ENCODE assay signal across 8 cellular contexts in the genomic region with DNA sequence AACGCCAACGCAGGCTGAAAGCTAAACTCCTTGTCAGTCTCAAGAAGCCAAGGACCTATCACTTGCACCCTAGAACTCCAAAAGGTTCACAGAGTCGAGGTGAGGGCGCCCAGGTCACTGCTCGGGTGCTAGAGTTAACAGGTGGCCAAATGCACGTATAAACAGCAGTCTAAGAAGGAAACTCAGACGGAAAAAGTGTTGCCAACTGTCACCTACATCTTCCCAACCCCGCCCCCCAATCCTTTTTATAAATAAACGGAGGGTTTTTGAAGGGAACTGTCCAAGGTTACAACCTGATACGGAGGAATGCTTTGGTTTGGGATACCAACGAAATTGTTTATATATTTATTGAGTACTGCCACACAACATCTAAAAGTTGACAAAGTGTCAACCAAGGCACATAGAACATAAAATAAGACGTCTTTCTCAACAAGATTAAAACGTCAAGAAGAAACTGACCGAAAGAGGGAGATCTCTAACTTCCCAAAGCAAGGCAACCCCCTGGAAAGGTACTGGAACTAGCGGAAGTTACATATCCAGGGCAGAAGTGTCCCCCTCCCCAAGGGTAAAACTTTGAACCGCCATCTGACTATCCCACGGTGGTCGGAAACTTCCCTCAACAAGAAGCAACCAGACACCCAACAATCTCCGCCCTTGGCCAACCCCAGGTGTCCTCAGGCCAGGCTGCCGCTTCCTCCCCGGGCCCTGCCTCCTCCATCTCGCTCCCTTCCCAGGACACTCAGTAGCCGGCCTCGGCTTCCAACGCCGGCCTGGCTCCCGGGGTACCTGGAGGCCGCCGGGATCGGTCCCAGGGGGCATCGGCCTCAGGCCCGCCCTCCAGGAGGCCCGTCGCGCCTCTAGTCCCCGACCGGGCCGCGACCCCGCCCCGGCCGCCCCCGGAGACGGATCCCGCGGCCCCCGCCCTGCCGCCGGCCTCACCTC. TPM values are rescaled to one million over a fixed set of nuclear protein-coding genes. Genes with fewer than 3 reads are reported as not detected.
DNase-seq lines count a peak whose midpoint lies in the region; ATAC-seq, FAIRE-seq and TF ChIP-seq lines count a peak whose summit lies in the region.

No MANE protein-coding gene starts in this region.

- H3K27me3 Mint-ChIP-seq in activated CD4-positive, alpha-beta T cell treated with anti-CD3 and anti-CD28 coated beads for 36 hours: no peaks in the 10 kb centered on the region

- no peaks in the 10 kb centered on the region for H3K36me3 ChIP-seq in Loucy (ENCODE audit: insufficient read depth, low read length)

- peaks cover 40% of the 10 kb centered on the region for H3K4me1 ChIP-seq in Loucy (ENCODE audit: insufficient read depth, low read length, poor library complexity, severe bottlenecking)

- H2AFZ ChIP-seq in Loucy (ENCODE audit: low read length): peak overlapping the region; percentile 89; the same call in 1 of the 2 replicates

- peak; percentile 43 for DNase-seq in GM10248 (ENCODE audit: extremely low spot score)
- peak; percentile 55 for DNase-seq in H54 (ENCODE audit: insufficient read length, low spot score)
- DNase-seq in activated CD4-positive, alpha-beta T cell treated with anti-CD3 and anti-CD28 coated beads for 36 hours: peak; percentile 64
- DNase-seq in coronary artery (ENCODE audit: low spot score): no peak
- DNase-seq in kidney tubule cell (ENCODE audit: low spot score): peak; percentile 40
- peak; percentile 22 to 34 for DNase-seq in stimulated activated CD4-positive, alpha-beta T cell treated with anti-CD3 and anti-CD28 coated beads, Interleukin-2, amount 100 ng/mL, for 48 hours
- no peak for DNase-seq in mesenteric fat pad (ENCODE audit: low spot score)

- no peak for ATAC-seq in activated CD4-positive, alpha-beta T cell treated with anti-CD3 and anti-CD28 coated beads for 36 hours

- peak overlapping the region; percentile 98 for H3K4me2 ChIP-seq in Loucy (ENCODE audit: low read depth, low read length, poor library complexity, severe bottlenecking)

- intact Hi-C loops in activated CD4-positive, alpha-beta T cell treated with anti-CD3 and anti-CD28 coated beads for 36 hours (cut with DNase I, micrococcal nuclease): loop anchor here (1.0 to 10.0 kb wide), 9 partner anchors 23 to 412 kb away; a partner anchor contains a TSS

- H3F3A ChIP-seq in Loucy (ENCODE audit: low read depth): no peaks in the 10 kb centered on the region; the same call in 1 of the 2 replicates

- no peak for FAIRE-seq in H54 (lab: Jason Lieb, UNC)

- H3K79me2 ChIP-seq in Loucy (ENCODE audit: insufficient read depth, low read length): peaks cover 59% of the 10 kb centered on the region

- H3K27ac ChIP-seq in coronary artery: peak overlapping the region; percentile 99

- TF ChIP-seq CTCF in GM10248 (IDR thresholded peaks at IDR 0.05; ENCODE audit: control extremely low read depth, extremely low read depth, low read depth, missing control alignments) (peak; percentile 17), Loucy (conservative IDR thresholded peaks at IDR 0.05; ENCODE audit: low read length) (peak; percentile 33; the same call in 1 of the 2 replicates), coronary artery (IDR thresholded peaks at IDR 0.05) (no peak)

- H3K9me3 Mint-ChIP-seq in activated CD4-positive, alpha-beta T cell treated with anti-CD3 and anti-CD28 coated beads for 36 hours (ENCODE audit: low read depth): no peaks in the 10 kb centered on the region

- H3K27me3 ChIP-seq in Loucy (ENCODE audit: insufficient read depth, low read length, poor library complexity, severe bottlenecking): no peaks in the 10 kb centered on the region

- H3K27ac Mint-ChIP-seq in activated CD4-positive, alpha-beta T cell treated with anti-CD3 and anti-CD28 coated beads for 36 hours: peak overlapping the region; percentile 92

- H3K36me3 Mint-ChIP-seq in activated CD4-positive, alpha-beta T cell treated with anti-CD3 and anti-CD28 coated beads for 36 hours (ENCODE audit: low read depth): no peaks in the 10 kb centered on the region

- H3K9me3 ChIP-seq in Loucy (ENCODE audit: insufficient read depth, low read depth, low read length): no peaks in the 10 kb centered on the region

- peaks cover 61% of the 10 kb centered on the region for H3K4me1 Mint-ChIP-seq in activated CD4-positive, alpha-beta T cell treated with anti-CD3 and anti-CD28 coated beads for 36 hours

- H3K9ac ChIP-seq in Loucy (ENCODE audit: low read depth, low read length, poor library complexity, severe bottlenecking): peak overlapping the region; percentile 87

- TF ChIP-seq POLR2A in H54 (IDR thresholded peaks at IDR 0.05; ENCODE audit: low read depth, low read length): no peak

- CTCF ChIA-PET in GM10248 (lab: Yijun Ruan, JAX): interaction anchor here (1.0 to 3.0 kb wide), 6 partner anchors 13 to 267 kb away, joined by 3 to 19 read pairs (median 3); a partner anchor contains a TSS
- CTCF ChIA-PET in activated CD4-positive, alpha-beta T cell treated with anti-CD3 and anti-CD28 coated beads for 36 hours (lab: Charles Lee): interaction anchor here (0.9 to 1.5 kb wide), 4 partner anchors 33 to 118 kb away, joined by 3 to 9 read pairs (median 5); a partner anchor contains a TSS

- no peaks in the 10 kb centered on the region for H3K9me2 ChIP-seq in Loucy (replicated peaks; ENCODE audit: low read depth, low read length)

- H3K4me3 Mint-ChIP-seq in activated CD4-positive, alpha-beta T cell treated with anti-CD3 and anti-CD28 coated beads for 36 hours: peak overlapping the region; percentile 89

- POLR2A ChIA-PET in GM10248 (lab: Yijun Ruan, JAX): interaction anchor here (0.6 to 1.7 kb wide), 6 partner anchors 12 to 253 kb away, joined by 3 to 7 read pairs (median 4); a partner anchor contains a TSS
- POLR2A ChIA-PET in activated CD4-positive, alpha-beta T cell treated with anti-CD3 and anti-CD28 coated beads for 36 hours (lab: Charles Lee): interaction anchor here (0.6 to 1.3 kb wide), 2 partner anchors 75 to 253 kb away, joined by 3 to 4 read pairs; a partner anchor contains a TSS

- H3K4me3 ChIP-seq in Loucy (ENCODE audit: low read length, poor library complexity, severe bottlenecking): peak overlapping the region; percentile 98
- peak overlapping the region; percentile 90 for H3K4me3 ChIP-seq in coronary artery

- peaks cover 44% of the 10 kb centered on the region for H4K20me1 ChIP-seq in Loucy (ENCODE audit: insufficient read depth, low read length, poor library complexity, severe bottlenecking)

RNA-seq across cellular contexts. Expression of a gene that starts 1.0 kb away (rescaled TPM):
- total RNA-seq in activated CD4-positive, alpha-beta T cell treated with anti-CD3 and anti-CD28 coated beads for 36 hours: 10 to 100 TPM; 48.0 to 88.2 TPM
- 99.6 TPM for total RNA-seq in mesenteric fat pad

RNA-seq across cellular contexts. Expression of a gene that starts 33.7 kb away (rescaled TPM):
- 100 to 1,000 TPM; 293 to 310 TPM for total RNA-seq in activated CD4-positive, alpha-beta T cell treated with anti-CD3 and anti-CD28 coated beads for 36 hours
- 118 TPM for total RNA-seq in mesenteric fat pad

RNA-seq across cellular contexts. Expression of a gene that starts 46.5 kb away (rescaled TPM):
- total RNA-seq in activated CD4-positive, alpha-beta T cell treated with anti-CD3 and anti-CD28 coated beads for 36 hours: 100 to 1,000 TPM; 703 to 827 TPM
- 508 TPM for total RNA-seq in mesenteric fat pad

Comparison
In these comparisons a context has a peak if more than half of its experiments do, and no peak if none do; other contexts are left out.
1. DNase-seq: peak in GM10248 (single experiment), H54 (single experiment), activated CD4-positive, alpha-beta T cell treated with anti-CD3 and anti-CD28 coated beads for 36 hours (single experiment), kidney tubule cell (single experiment) and stimulated activated CD4-positive, alpha-beta T cell treated with anti-CD3 and anti-CD28 coated beads, Interleukin-2, amount 100 ng/mL, for 48 hours (2 of 2); none in coronary artery (single experiment) and mesenteric fat pad (single experiment).